In genomic region chr7:157854066-157854891, GRCh38 we compare ENCODE assay signal across 9 cellular contexts.
DNase-seq lines count a peak whose midpoint lies in the region; ATAC-seq and TF ChIP-seq lines count a peak whose summit lies in the region.
"Had no signal": no experiment of that assay in that cellular context is flagged by ENCODE, and none has a peak within 500 bp of the region (broad histone marks: within the 10 kb centered on the region; RNA-seq: fewer than 3 reads in every experiment).

No MANE protein-coding gene starts in this region.

- no peak overlapping the region for H4K12ac ChIP-seq in trophoblast cell (ENCODE audit: low read depth, low read length)

- no peak overlapping the region for H2AFZ ChIP-seq in trophoblast cell (ENCODE audit: insufficient read depth, low read length, poor library complexity)

- no peak overlapping the region for H2BK12ac ChIP-seq in trophoblast cell (ENCODE audit: low read length)

- ATAC-seq in stimulated activated effector memory CD8-positive, alpha-beta T cell treated with anti-CD3 and anti-CD28 coated beads, Interleukin-12 subunit alpha, Interleukin-12 subunit beta, amount 100 ng/mL, for 72 hours, result no peak

- no peaks in the 10 kb centered on the region for H3K9me3 Mint-ChIP-seq in stimulated activated effector memory CD8-positive, alpha-beta T cell treated with anti-CD3 and anti-CD28 coated beads, Interleukin-12 subunit alpha, Interleukin-12 subunit beta, amount 100 ng/mL, for 72 hours

- H2BK5ac ChIP-seq in trophoblast cell (ENCODE audit: low read depth, low read length, poor library complexity), result no peak overlapping the region

- H4K8ac ChIP-seq in trophoblast cell (ENCODE audit: low read depth, low read length), result no peak overlapping the region

- H3K4me1 ChIP-seq in left ventricle myocardium inferior, result peaks cover 9% of the 10 kb centered on the region
- no peaks in the 10 kb centered on the region for H3K4me1 ChIP-seq in trophoblast cell (ENCODE audit: control insufficient read depth in 1 of 2, insufficient read depth in 2 of 2, low read length in 2 of 2)

- H3K79me1 ChIP-seq in trophoblast cell (ENCODE audit: low read length), result no peaks in the 10 kb centered on the region

- WGBS in trophoblast cell (ENCODE audit: extremely low coverage, insufficient coverage, insufficient read length), result no CpG with 5 or more reads among the region's 28 CpGs

- H2AK5ac ChIP-seq in trophoblast cell (ENCODE audit: low read length), result no peak overlapping the region

- H3K9me3 ChIP-seq in left ventricle myocardium inferior (replicated peaks) (no peaks in the 10 kb centered on the region), trophoblast cell (ENCODE audit: insufficient read depth, low read depth, low read length) (peaks cover 9% of the 10 kb centered on the region)

- TF ChIP-seq CTCF in left ventricle myocardium inferior (IDR thresholded peaks at IDR 0.05; ENCODE audit: borderline replicate concordance), result no peak

- no peak overlapping the region for H2BK120ac ChIP-seq in trophoblast cell (ENCODE audit: insufficient read depth, low read length, poor library complexity)

- no peak overlapping the region for H3K18ac ChIP-seq in trophoblast cell (ENCODE audit: low read length)

- H3K79me2 ChIP-seq in trophoblast cell (ENCODE audit: control insufficient read depth, insufficient read depth, low read length, poor library complexity), result no peaks in the 10 kb centered on the region

- H3K27ac Mint-ChIP-seq in stimulated activated effector memory CD8-positive, alpha-beta T cell treated with anti-CD3 and anti-CD28 coated beads, Interleukin-12 subunit alpha, Interleukin-12 subunit beta, amount 100 ng/mL, for 72 hours, result no peak overlapping the region

- H3K27me3 ChIP-seq in left ventricle myocardium inferior (ENCODE audit: low read depth) (peaks cover 39% of the 10 kb centered on the region), trophoblast cell (ENCODE audit: insufficient read depth, low read length) (no peaks in the 10 kb centered on the region)

- no peak overlapping the region for H3K9ac ChIP-seq in trophoblast cell (ENCODE audit: low read length)

- H3K4ac ChIP-seq in trophoblast cell (ENCODE audit: low read depth, low read length), result no peak overlapping the region

- H4K91ac ChIP-seq in trophoblast cell (ENCODE audit: low read depth, low read length), result no peak overlapping the region

- H3K4me3 Mint-ChIP-seq in stimulated activated effector memory CD8-positive, alpha-beta T cell treated with anti-CD3 and anti-CD28 coated beads, Interleukin-12 subunit alpha, Interleukin-12 subunit beta, amount 100 ng/mL, for 72 hours, result no peak overlapping the region

- H3K27ac ChIP-seq in left ventricle myocardium inferior (replicated peaks) (peak overlapping the region; percentile 36), trophoblast cell (ENCODE audit: low read depth, low read length) (no peak overlapping the region)
- H3K27ac ChIP-seq: SK-N-MC had no signal

- no peak overlapping the region for H3K14ac ChIP-seq in trophoblast cell (ENCODE audit: low read length)

- no peaks in the 10 kb centered on the region for H3K36me3 ChIP-seq in left ventricle myocardium inferior
- no peaks in the 10 kb centered on the region for H3K36me3 ChIP-seq in trophoblast cell (ENCODE audit: control insufficient read depth in 1 of 2, insufficient read depth in 2 of 2, low read length in 2 of 2)

- H3K4me3 ChIP-seq in left ventricle myocardium inferior, result no peak overlapping the region
- H3K4me3 ChIP-seq in trophoblast cell (ENCODE audit: low read depth, low read length), result no peak overlapping the region
- H3K4me3 ChIP-seq: SK-N-MC had no signal

- no peaks in the 10 kb centered on the region for H3K36me3 Mint-ChIP-seq in stimulated activated effector memory CD8-positive, alpha-beta T cell treated with anti-CD3 and anti-CD28 coated beads, Interleukin-12 subunit alpha, Interleukin-12 subunit beta, amount 100 ng/mL, for 72 hours

- H3K23ac ChIP-seq in trophoblast cell (ENCODE audit: low read length), result no peak overlapping the region

- H3K4me1 Mint-ChIP-seq in stimulated activated effector memory CD8-positive, alpha-beta T cell treated with anti-CD3 and anti-CD28 coated beads, Interleukin-12 subunit alpha, Interleukin-12 subunit beta, amount 100 ng/mL, for 72 hours, result peaks cover 7% of the 10 kb centered on the region

- no peak overlapping the region for H3K4me2 ChIP-seq in trophoblast cell (ENCODE audit: low read length)

- peak; percentile 98 for DNase-seq in GF-D8 (lab: John Stamatoyannopoulos, UW)
- DNase-seq in UCSD-AML1 (lab: John Stamatoyannopoulos, UW; ENCODE audit: unreplicated experiment), result peak; percentile 61
- DNase-seq in left ventricle myocardium inferior, result peak; percentile 62
- DNase-seq in trophoblast cell, result peak; percentile 7 to 22
- no peak for DNase-seq in NCI-H446 treated with DMSO at 0.1 percent for 48 hours (lab: John Stamatoyannopoulos, UW)
- DNase-seq in activated gamma-delta T cell (lab: John Stamatoyannopoulos, UW), result no peak
- DNase-seq in NCI-H2171 treated with DMSO at 0.1 percent for 48 hours (lab: John Stamatoyannopoulos, UW), result no peak
- DNase-seq in stimulated activated effector memory CD8-positive, alpha-beta T cell treated with anti-CD3 and anti-CD28 coated beads, Interleukin-12 subunit alpha, Interleukin-12 subunit beta, amount 100 ng/mL, for 72 hours (ENCODE audit: low spot score in 2 of 2), result no peak

- intact Hi-C loops in left ventricle myocardium inferior (cut with micrococcal nuclease), result no loop called here

Comparison
In these comparisons a context has a peak if more than half of its experiments do, and no peak if none do; other contexts are left out.
1. DNase-seq: peak in GF-D8 (single experiment), UCSD-AML1 (single experiment), left ventricle myocardium inferior (single experiment) and trophoblast cell (2 of 2); none in NCI-H446 treated with DMSO at 0.1 percent for 48 hours (single experiment), activated gamma-delta T cell (single experiment), NCI-H2171 treated with DMSO at 0.1 percent for 48 hours (single experiment) and stimulated activated effector memory CD8-positive, alpha-beta T cell treated with anti-CD3 and anti-CD28 coated beads, Interleukin-12 subunit alpha, Interleukin-12 subunit beta, amount 100 ng/mL, for 72 hours (0 of 2).